In the genomic region with DNA sequence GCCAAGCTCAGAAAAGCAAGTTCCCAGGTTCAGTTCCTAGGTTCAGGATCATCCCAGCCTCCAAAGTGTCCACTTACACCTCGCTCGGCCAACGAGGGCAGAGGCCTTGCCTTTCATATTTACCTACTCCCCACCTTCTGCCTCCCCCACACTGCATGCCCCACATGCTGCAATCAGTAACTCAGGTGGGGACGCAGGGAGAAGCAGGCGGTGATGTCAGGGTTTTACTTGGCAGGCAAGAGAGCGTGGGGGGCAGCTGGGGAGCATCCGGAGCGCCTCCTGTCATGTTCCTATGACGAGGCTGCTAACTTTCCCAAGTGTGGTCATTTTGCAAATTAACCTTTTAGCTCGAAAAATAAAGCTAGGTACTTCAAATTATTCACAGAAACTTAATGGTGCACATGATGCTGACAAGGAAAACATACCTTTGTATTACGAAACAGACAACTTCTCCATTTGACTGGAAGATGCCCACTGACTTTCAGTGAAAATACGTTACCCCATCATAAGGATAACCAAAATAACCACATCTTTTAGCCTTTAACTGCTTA, we compare ENCODE assay signal across 13 cellular contexts. TPM values are rescaled to one million over a fixed set of nuclear protein-coding genes. Genes with fewer than 3 reads are reported as not detected.
A peak's percentile ranks its signal among the peaks of the same experiment; 100 is the strongest.
DNase-seq lines count a peak whose midpoint lies in the region; ATAC-seq and TF ChIP-seq lines count a peak whose summit lies in the region.
"Had no signal": no experiment of that assay in that cellular context is flagged by ENCODE, and none has a peak within 500 bp of the region (broad histone marks: within the 10 kb centered on the region; RNA-seq: fewer than 3 reads in every experiment).

No MANE protein-coding gene starts in this region.

- TF ChIP-seq CTCF in HEK293 (tag by site-specific recombination; IDR thresholded peaks at IDR 0.05) (no peak), WERI-Rb-1 (IDR thresholded peaks at IDR 0.05; ENCODE audit: low read depth, low read length) (no peak), kidney epithelial cell (IDR thresholded peaks at IDR 0.05; ENCODE audit: insufficient read depth, low read length, poor library complexity, severe bottlenecking) (no peak)

- H3K4me3 ChIP-seq in HEK293 (ENCODE audit: low read depth, low read length) (no peak overlapping the region), WERI-Rb-1 (ENCODE audit: low read depth, low read length) (no peak overlapping the region; the same call in 1 of the 2 replicates), kidney epithelial cell (ENCODE audit: low read depth, low read length) (no peak overlapping the region)
- H3K4me3 ChIP-seq: BLaER1 had no signal

- H3K27ac ChIP-seq in HEK293 (ENCODE audit: extremely low read depth, low read depth, low read length) (no peak overlapping the region), WERI-Rb-1 (peak overlapping the region; percentile 81)
- H3K27ac ChIP-seq: BLaER1 had no signal

- CTCF ChIA-PET in HEK293 (lab: Yijun Ruan, JAX) = interaction anchor here (1.1 to 4.9 kb wide), 3 partner anchors 11 to 38 kb away, joined by 3 to 32 read pairs (median 6); no protein-coding TSS in a partner anchor

- H3K27me3 ChIP-seq in WERI-Rb-1 (ENCODE audit: insufficient read depth, low read depth, severe bottlenecking) (no peaks in the 10 kb centered on the region), kidney epithelial cell (ENCODE audit: control insufficient read depth, insufficient read depth, low read length) (no peaks in the 10 kb centered on the region)
- H3K27me3 ChIP-seq: BLaER1 had no signal

- H3K36me3 ChIP-seq in HEK293 (ENCODE audit: control insufficient read depth in 2 of 2, insufficient read depth in 1 of 2, low read length in 2 of 2) = peaks cover 3 to 23% of the 10 kb centered on the region in 2 experiments; a peak in 1 of 3 replicates
- peaks cover 9% of the 10 kb centered on the region; the same call in 1 of the 2 replicates for H3K36me3 ChIP-seq in WERI-Rb-1
- H3K36me3 ChIP-seq in kidney epithelial cell (ENCODE audit: control insufficient read depth, insufficient read depth, low read length) = no peaks in the 10 kb centered on the region

- DNase-seq in WERI-Rb-1 (no peak), kidney epithelial cell (ENCODE audit: low read depth) (peak; percentile 55), renal cortical epithelial cell (ENCODE audit: low read depth) (peak; percentile 64), SKM-1 treated with dmso at 0.1 percent for 144 hours (lab: John Stamatoyannopoulos, UW; ENCODE audit: unreplicated experiment) (no peak)
- DNase-seq: CD8-positive, alpha-beta memory T cell; DMS 273 treated with DMSO at 0.1 percent for 48 hours; H7; NCI-H146; NCI-H345 had no signal

- POLR2A ChIA-PET in HEK293 (lab: Yijun Ruan, JAX) = interaction anchor here (1.7 kb wide), 1 partner anchor 255 kb away, joined by 3 read pairs; no protein-coding TSS in a partner anchor

- H3K4me1 ChIP-seq in HEK293 (ENCODE audit: control insufficient read depth, insufficient read depth, low read length) = no peaks in the 10 kb centered on the region

- H3K9me3 ChIP-seq in HEK293 (ENCODE audit: control insufficient read depth, insufficient read depth, low read depth, low read length) = no peaks in the 10 kb centered on the region
- H3K9me3 ChIP-seq in WERI-Rb-1 (ENCODE audit: severe bottlenecking) = no peaks in the 10 kb centered on the region

- no peak for ATAC-seq in HG03159 (IDR thresholded peaks at IDR 0.05; ENCODE audit: unreplicated experiment)
- no peak for ATAC-seq in GM21717 (IDR thresholded peaks at IDR 0.05; ENCODE audit: unreplicated experiment)

TF ChIP-seq in HEK293, 187 proteins besides CTCF, POLR2A, EP300 and RAD21:
- TF ChIP-seq, protein P1, sequence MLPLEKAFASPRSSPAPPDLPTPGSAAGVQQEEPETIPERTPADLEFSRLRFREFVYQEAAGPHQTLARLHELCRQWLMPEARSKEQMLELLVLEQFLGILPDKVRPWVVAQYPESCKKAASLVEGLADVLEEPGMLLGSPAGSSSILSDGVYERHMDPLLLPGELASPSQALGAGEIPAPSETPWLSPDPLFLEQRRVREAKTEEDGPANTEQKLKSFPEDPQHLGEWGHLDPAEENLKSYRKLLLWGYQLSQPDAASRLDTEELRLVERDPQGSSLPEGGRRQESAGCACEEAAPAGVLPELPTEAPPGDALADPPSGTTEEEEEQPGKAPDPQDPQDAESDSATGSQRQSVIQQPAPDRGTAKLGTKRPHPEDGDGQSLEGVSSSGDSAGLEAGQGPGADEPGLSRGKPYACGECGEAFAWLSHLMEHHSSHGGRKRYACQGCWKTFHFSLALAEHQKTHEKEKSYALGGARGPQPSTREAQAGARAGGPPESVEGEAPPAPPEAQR (tag by site-specific recombination; IDR thresholded peaks at IDR 0.05) = no peak
- 0 out of 2 replicates have a peak, but pooled peaks have one; percentile 9 for TF ChIP-seq EGR2 (tag by site-specific recombination; IDR thresholded peaks at IDR 0.05; ENCODE audit: low read depth)

RNA-seq across cellular contexts. Expression of gene SETD3, which starts 53.8 kb away (rescaled TPM):
- total RNA-seq in kidney epithelial cell = 47.2 and 54.7 TPM in 2 replicates
- 85.9 and 96.7 TPM in 2 replicates for total RNA-seq in renal cortical epithelial cell

RNA-seq across cellular contexts. Expression of gene CCNK, which starts 54.3 kb away (rescaled TPM):
- total RNA-seq in kidney epithelial cell = 17.5 and 21.9 TPM in 2 replicates
- 25.2 and 49.1 TPM in 2 replicates for total RNA-seq in renal cortical epithelial cell

Comparison
In these comparisons a context has a peak if more than half of its experiments do, and no peak if none do; other contexts are left out.
1. DNase-seq: peak in kidney epithelial cell (single experiment) and renal cortical epithelial cell (single experiment); none in WERI-Rb-1 (single experiment) and SKM-1 treated with dmso at 0.1 percent for 144 hours (single experiment).